1 cellular context compared by ENCODE assay signal in the genomic region with DNA sequence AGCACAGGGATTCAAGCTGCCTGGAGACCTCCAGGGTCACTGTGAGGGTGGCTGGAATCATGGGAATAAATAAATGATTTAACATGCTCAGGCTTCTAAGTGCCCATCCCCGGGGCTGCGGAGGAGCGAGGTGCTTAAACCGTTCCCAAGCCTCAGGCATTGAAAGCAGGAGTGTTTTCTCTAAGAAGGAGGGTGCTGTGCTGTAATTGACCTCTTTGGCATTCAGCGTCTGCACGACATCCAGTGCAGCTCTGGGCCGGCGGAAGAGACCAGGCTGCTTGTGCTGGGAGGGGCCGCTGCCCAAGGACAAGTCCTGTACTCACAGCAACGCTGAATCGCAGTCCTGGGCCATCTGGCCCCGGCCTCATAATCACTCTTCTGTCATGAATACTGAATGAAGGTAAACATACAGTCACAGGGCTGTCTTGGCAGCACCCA.
TF ChIP-seq lines count a peak whose summit lies in the region.

No MANE protein-coding gene starts in this region.

TF ChIP-seq in K562, 482 proteins besides CTCF, POLR2A, EP300 and RAD21:
- no peak for TF ChIP-seq ETV1 (tag; conservative IDR thresholded peaks at IDR 0.05; ENCODE audit: low read depth)
- TF ChIP-seq ZFX (CRISPR knock-in tag; IDR thresholded peaks at IDR 0.05), result no peak
- no peak for TF ChIP-seq NCOA1 (IDR thresholded peaks at IDR 0.05; ENCODE audit: low read depth)
- TF ChIP-seq, protein P1, sequence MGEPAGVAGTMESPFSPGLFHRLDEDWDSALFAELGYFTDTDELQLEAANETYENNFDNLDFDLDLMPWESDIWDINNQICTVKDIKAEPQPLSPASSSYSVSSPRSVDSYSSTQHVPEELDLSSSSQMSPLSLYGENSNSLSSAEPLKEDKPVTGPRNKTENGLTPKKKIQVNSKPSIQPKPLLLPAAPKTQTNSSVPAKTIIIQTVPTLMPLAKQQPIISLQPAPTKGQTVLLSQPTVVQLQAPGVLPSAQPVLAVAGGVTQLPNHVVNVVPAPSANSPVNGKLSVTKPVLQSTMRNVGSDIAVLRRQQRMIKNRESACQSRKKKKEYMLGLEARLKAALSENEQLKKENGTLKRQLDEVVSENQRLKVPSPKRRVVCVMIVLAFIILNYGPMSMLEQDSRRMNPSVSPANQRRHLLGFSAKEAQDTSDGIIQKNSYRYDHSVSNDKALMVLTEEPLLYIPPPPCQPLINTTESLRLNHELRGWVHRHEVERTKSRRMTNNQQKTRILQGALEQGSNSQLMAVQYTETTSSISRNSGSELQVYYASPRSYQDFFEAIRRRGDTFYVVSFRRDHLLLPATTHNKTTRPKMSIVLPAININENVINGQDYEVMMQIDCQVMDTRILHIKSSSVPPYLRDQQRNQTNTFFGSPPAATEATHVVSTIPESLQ (CRISPR knock-in tag; IDR thresholded peaks at IDR 0.05), result no peak
TF ChIP-seq in K562: peak in this region for 0.
